ENCODE assay signal across 1 cellular context in genomic region chr6:57221191-57221935, GRCh38.
A peak's percentile ranks its signal among the peaks of the same experiment; 100 is the strongest.
TF ChIP-seq lines count a peak whose summit lies in the region.

No MANE protein-coding gene starts in this region.

TF ChIP-seq in K562, 482 proteins besides CTCF, POLR2A, EP300 and RAD21 (continued from another document and continues in another):
- TF ChIP-seq ZNF79 (CRISPR knock-in tag; IDR thresholded peaks at IDR 0.05; ENCODE audit: low read depth) = no peak
- TF ChIP-seq SIN3A (IDR thresholded peaks at IDR 0.05; ENCODE audit: borderline replicate concordance in 2 of 2, control insufficient read depth in 1 of 2, low read depth in 2 of 2, low read length in 2 of 2) = peak in 1 of 2 experiments; percentile 49; a peak in 1 of 4 replicates
- no peak for TF ChIP-seq E2F8 (IDR thresholded peaks at IDR 0.05; ENCODE audit: low read depth, partially characterized antibody)
- 0 out of 2 replicates have a peak, but pooled peaks have one; percentile 30 for TF ChIP-seq ETV5 (CRISPR knock-in tag; IDR thresholded peaks at IDR 0.05; ENCODE audit: low read depth)
- no peak for TF ChIP-seq HNRNPK (IDR thresholded peaks at IDR 0.05; ENCODE audit: low read depth, low read length, poor library complexity, severe bottlenecking)
- TF ChIP-seq ARID3B (CRISPR knock-in tag; IDR thresholded peaks at IDR 0.05; ENCODE audit: borderline replicate concordance) = no peak
- no peak; the same call in 1 of the 2 replicates for TF ChIP-seq CREB1 (IDR thresholded peaks at IDR 0.05)
- no peak for TF ChIP-seq CREB1 (CRISPR knock-in tag; IDR thresholded peaks at IDR 0.05)
- TF ChIP-seq PBX2 (CRISPR knock-in tag; IDR thresholded peaks at IDR 0.05; ENCODE audit: low read depth) = no peak
- no peak for TF ChIP-seq PBX2 (tag; conservative IDR thresholded peaks at IDR 0.05; ENCODE audit: low read depth)
- no peak for TF ChIP-seq SPI1 (IDR thresholded peaks at IDR 0.05; ENCODE audit: borderline replicate concordance, low read depth, low read length)
- no peak for TF ChIP-seq SMAD3 (CRISPR knock-in tag; conservative IDR thresholded peaks at IDR 0.05)
- no peak for TF ChIP-seq ZFP36 (IDR thresholded peaks at IDR 0.05; ENCODE audit: low read depth, low read length, partially characterized antibody)
- TF ChIP-seq GMEB1 (CRISPR knock-in tag; IDR thresholded peaks at IDR 0.05) = no peak
- TF ChIP-seq MTA2 (IDR thresholded peaks at IDR 0.05; ENCODE audit: low read depth) = no peak
- no peak for TF ChIP-seq CEBPB (tag; IDR thresholded peaks at IDR 0.05)
- TF ChIP-seq FOXP4 (CRISPR knock-in tag; IDR thresholded peaks at IDR 0.05; ENCODE audit: borderline replicate concordance) = no peak
- TF ChIP-seq PRMT5 (CRISPR knock-in tag; IDR thresholded peaks at IDR 0.05) = no peak
- no peak for TF ChIP-seq CBFA2T3 (IDR thresholded peaks at IDR 0.05)
- TF ChIP-seq CSDE1 (IDR thresholded peaks at IDR 0.05) = no peak
- TF ChIP-seq HDAC1 (IDR thresholded peaks at IDR 0.05) = no peak
- TF ChIP-seq HEY1 (CRISPR knock-in tag; IDR thresholded peaks at IDR 0.05; ENCODE audit: borderline replicate concordance) = no peak
- no peak for TF ChIP-seq MLX (CRISPR knock-in tag; conservative IDR thresholded peaks at IDR 0.05)
- TF ChIP-seq ZNF436 (CRISPR knock-in tag; IDR thresholded peaks at IDR 0.05) = no peak
- peak; percentile 44 for TF ChIP-seq TAF1 (IDR thresholded peaks at IDR 0.05; ENCODE audit: control insufficient read depth, extremely low read depth, insufficient read depth, low read length, severe bottlenecking)
- TF ChIP-seq RBM14 (IDR thresholded peaks at IDR 0.05; ENCODE audit: borderline replicate concordance, insufficient read depth, low read depth, low read length) = no peak
- TF ChIP-seq SMAD4 (CRISPR knock-in tag; conservative IDR thresholded peaks at IDR 0.05) = no peak; the same call in 1 of the 2 replicates
- TF ChIP-seq HNRNPLL (IDR thresholded peaks at IDR 0.05; ENCODE audit: low read depth, low read length, poor library complexity, severe bottlenecking) = peak; percentile 16
- no peak for TF ChIP-seq NFE2L1 (tag; IDR thresholded peaks at IDR 0.05; ENCODE audit: borderline replicate concordance, low read depth)
- no peak for TF ChIP-seq ATF3 (IDR thresholded peaks at IDR 0.05)
- TF ChIP-seq ATF3 (CRISPR knock-in tag; conservative IDR thresholded peaks at IDR 0.05) = no peak
- TF ChIP-seq BRD4 (IDR thresholded peaks at IDR 0.05) = no peak
- TF ChIP-seq NUFIP1 (IDR thresholded peaks at IDR 0.05; ENCODE audit: partially characterized antibody) = no peak
- TF ChIP-seq ZNF584 (CRISPR knock-in tag; IDR thresholded peaks at IDR 0.05; ENCODE audit: low read depth) = no peak
- no peak for TF ChIP-seq ELF2 (CRISPR knock-in tag; IDR thresholded peaks at IDR 0.05)
- no peak for TF ChIP-seq MNT (conservative IDR thresholded peaks at IDR 0.05)
- TF ChIP-seq KDM4B (IDR thresholded peaks at IDR 0.05; ENCODE audit: borderline replicate concordance in 2 of 2, low read depth in 1 of 2) = no peak
- 0 out of 2 replicates have a peak, but pooled peaks have one; percentile 55 for TF ChIP-seq SP1 (CRISPR knock-in tag; IDR thresholded peaks at IDR 0.05)
- TF ChIP-seq HES1 (IDR thresholded peaks at IDR 0.05; ENCODE audit: low read depth) = no peak
- TF ChIP-seq ZC3H11A (IDR thresholded peaks at IDR 0.05; ENCODE audit: low read depth, low read length) = no peak
- TF ChIP-seq MBD1 (CRISPR knock-in tag; IDR thresholded peaks at IDR 0.05) = no peak
- TF ChIP-seq RBM17 (IDR thresholded peaks at IDR 0.05; ENCODE audit: borderline replicate concordance, low read depth, low read length) = no peak
- no peak for TF ChIP-seq PHTF2 (CRISPR knock-in tag; IDR thresholded peaks at IDR 0.05)
